Comparison of ENCODE assay signal across 11 cellular contexts in the genomic region with DNA sequence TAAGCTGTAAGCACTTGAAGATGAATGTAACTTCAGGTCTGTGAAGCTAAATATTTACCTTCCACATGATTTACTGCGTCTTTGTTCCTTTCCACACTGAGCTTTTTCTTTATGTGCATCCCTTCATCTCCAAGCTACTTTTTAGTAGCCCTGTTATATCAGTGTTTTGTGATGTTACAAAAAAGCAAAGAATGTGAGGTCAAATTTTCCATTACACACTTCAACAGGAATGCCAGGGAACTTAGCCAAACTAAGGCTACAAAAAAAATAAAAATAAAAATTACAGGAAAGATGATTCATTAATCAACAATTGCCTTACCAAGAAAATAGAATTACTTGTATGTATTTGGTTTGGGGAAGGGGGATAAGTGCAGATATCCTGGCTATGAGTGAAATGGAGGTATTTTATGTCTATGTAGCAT.
A peak's percentile ranks its signal among the peaks of the same experiment; 100 is the strongest.
DNase-seq lines count a peak whose midpoint lies in the region; ATAC-seq and TF ChIP-seq lines count a peak whose summit lies in the region.
"Had no signal": no experiment of that assay in that cellular context is flagged by ENCODE, and none has a peak within 500 bp of the region (broad histone marks: within the 10 kb centered on the region; RNA-seq: fewer than 3 reads in every experiment).

No MANE protein-coding gene starts in this region.

- no peak for ATAC-seq in GM19395 (IDR thresholded peaks at IDR 0.05; ENCODE audit: unreplicated experiment)
- no peak for ATAC-seq in stimulated activated effector memory CD8-positive, alpha-beta T cell treated with anti-CD3 and anti-CD28 coated beads, Interleukin-12 subunit alpha, Interleukin-12 subunit beta, amount 100 ng/mL, for 72 hours
- ATAC-seq: activated CD4-positive, alpha-beta T cell treated with anti-CD3 and anti-CD28 coated beads for 36 hours had no signal

- H3K9ac ChIP-seq in muscle layer of colon (ENCODE audit: low read length), result peak overlapping the region; percentile 12

- H3K4me3 ChIP-seq in A673 (ENCODE audit: low read depth, low read length, poor library complexity, severe bottlenecking), result no peak overlapping the region
- peak overlapping the region in 1 of 2 donors; percentile 19 for H3K4me3 ChIP-seq in muscle layer of colon (ENCODE audit: low read depth in 1 of 2, low read length in 2 of 2)

- H3K4me3 Mint-ChIP-seq in activated naive CD4-positive, alpha-beta T cell treated with anti-CD3 and anti-CD28 coated beads for 36 hours, result no peak overlapping the region
- H3K4me3 Mint-ChIP-seq in stimulated activated effector memory CD8-positive, alpha-beta T cell treated with anti-CD3 and anti-CD28 coated beads, Interleukin-12 subunit alpha, Interleukin-12 subunit beta, amount 100 ng/mL, for 72 hours, result no peak overlapping the region
- H3K4me3 Mint-ChIP-seq: activated CD4-positive, alpha-beta T cell treated with anti-CD3 and anti-CD28 coated beads for 36 hours; CD8-positive, alpha-beta memory T cell had no signal

- no peak overlapping the region for H3K27ac Mint-ChIP-seq in activated naive CD4-positive, alpha-beta T cell treated with anti-CD3 and anti-CD28 coated beads for 36 hours
- no peak overlapping the region for H3K27ac Mint-ChIP-seq in stimulated activated effector memory CD8-positive, alpha-beta T cell treated with anti-CD3 and anti-CD28 coated beads, Interleukin-12 subunit alpha, Interleukin-12 subunit beta, amount 100 ng/mL, for 72 hours
- H3K27ac Mint-ChIP-seq: activated CD4-positive, alpha-beta T cell treated with anti-CD3 and anti-CD28 coated beads for 36 hours had no signal

- no peaks in the 10 kb centered on the region for H3K9me3 Mint-ChIP-seq in activated naive CD4-positive, alpha-beta T cell treated with anti-CD3 and anti-CD28 coated beads for 36 hours
- no peaks in the 10 kb centered on the region for H3K9me3 Mint-ChIP-seq in stimulated activated effector memory CD8-positive, alpha-beta T cell treated with anti-CD3 and anti-CD28 coated beads, Interleukin-12 subunit alpha, Interleukin-12 subunit beta, amount 100 ng/mL, for 72 hours
- H3K9me3 Mint-ChIP-seq: CD8-positive, alpha-beta memory T cell had no signal

- peaks cover 3% of the 10 kb centered on the region for H3K4me1 Mint-ChIP-seq in activated naive CD4-positive, alpha-beta T cell treated with anti-CD3 and anti-CD28 coated beads for 36 hours (ENCODE audit: low read depth)
- peaks cover under 1% of the 10 kb centered on the region for H3K4me1 Mint-ChIP-seq in stimulated activated effector memory CD8-positive, alpha-beta T cell treated with anti-CD3 and anti-CD28 coated beads, Interleukin-12 subunit alpha, Interleukin-12 subunit beta, amount 100 ng/mL, for 72 hours
- H3K4me1 Mint-ChIP-seq: activated CD4-positive, alpha-beta T cell treated with anti-CD3 and anti-CD28 coated beads for 36 hours had no signal

- no peaks in the 10 kb centered on the region for H3K27me3 Mint-ChIP-seq in activated naive CD4-positive, alpha-beta T cell treated with anti-CD3 and anti-CD28 coated beads for 36 hours (ENCODE audit: low read depth)
- H3K27me3 Mint-ChIP-seq: activated CD4-positive, alpha-beta T cell treated with anti-CD3 and anti-CD28 coated beads for 36 hours; CD8-positive, alpha-beta memory T cell had no signal

- TF ChIP-seq CTCF in A673 (conservative IDR thresholded peaks at IDR 0.05; ENCODE audit: low read depth, low read length), result no peak

- H3K4me1 ChIP-seq in A673 (ENCODE audit: insufficient read depth, low read length, poor library complexity, severe bottlenecking) (peaks cover 4% of the 10 kb centered on the region), muscle layer of colon (ENCODE audit: insufficient read depth, low read length) (peaks cover 43% of the 10 kb centered on the region)

- H3K9me3 ChIP-seq in A673 (ENCODE audit: low read depth, low read length, poor library complexity, severe bottlenecking), result no peaks in the 10 kb centered on the region
- H3K9me3 ChIP-seq in muscle layer of colon (ENCODE audit: low read length), result no peaks in the 10 kb centered on the region

- H3K36me3 ChIP-seq in A673 (ENCODE audit: insufficient read depth, low read length, poor library complexity, severe bottlenecking) (no peaks in the 10 kb centered on the region), muscle layer of colon (ENCODE audit: insufficient read depth, low read length) (no peaks in the 10 kb centered on the region)

- BruUV-seq in A673 (replicated peaks; lab: Mats Ljungman, UMichigan), result no TSS peak

- H3K27me3 ChIP-seq in A673 (replicated peaks; ENCODE audit: insufficient read depth, low read depth, low read length, poor library complexity) (no peaks in the 10 kb centered on the region), muscle layer of colon (ENCODE audit: control insufficient read depth in 1 of 2, insufficient read depth in 2 of 2, low read length in 2 of 2) (no peaks in the 10 kb centered on the region)

- H3K36me3 Mint-ChIP-seq in activated naive CD4-positive, alpha-beta T cell treated with anti-CD3 and anti-CD28 coated beads for 36 hours (ENCODE audit: low read depth), result no peaks in the 10 kb centered on the region
- H3K36me3 Mint-ChIP-seq in stimulated activated effector memory CD8-positive, alpha-beta T cell treated with anti-CD3 and anti-CD28 coated beads, Interleukin-12 subunit alpha, Interleukin-12 subunit beta, amount 100 ng/mL, for 72 hours, result no peaks in the 10 kb centered on the region

- CTCF ChIA-PET in A673 (lab: Charles Lee), result no interaction called here
- CTCF ChIA-PET in activated naive CD4-positive, alpha-beta T cell treated with anti-CD3 and anti-CD28 coated beads for 36 hours (lab: Charles Lee), result interaction anchor here (1.8 kb wide), 1 partner anchor 210 kb away, joined by 7 read pairs; no protein-coding TSS in a partner anchor

- H3K27ac ChIP-seq in A673 (ENCODE audit: low read depth, low read length, poor library complexity, severe bottlenecking) (no peak overlapping the region), epithelial cell of prostate (peak overlapping the region; percentile 98), muscle layer of colon (ENCODE audit: low read depth, low read length) (peak overlapping the region; percentile 77)

- DNase-seq in A673 (ENCODE audit: low spot score) (peak; percentile 58), NCI-H446 treated with DMSO at 0.1 percent for 48 hours (lab: John Stamatoyannopoulos, UW) (peak; percentile 36), epithelial cell of prostate (ENCODE audit: low read depth, low spot score) (no peak), activated gamma-delta T cell treated with Interleukin-2 at 50 U/mL for 16 hours (no peak)
- DNase-seq in activated naive CD4-positive, alpha-beta T cell treated with anti-CD3 and anti-CD28 coated beads for 36 hours, result no peak
- no peak for DNase-seq in stimulated activated effector memory CD8-positive, alpha-beta T cell treated with anti-CD3 and anti-CD28 coated beads, Interleukin-12 subunit alpha, Interleukin-12 subunit beta, amount 100 ng/mL, for 72 hours (ENCODE audit: low spot score in 2 of 2)
- DNase-seq: activated CD4-positive, alpha-beta T cell treated with anti-CD3 and anti-CD28 coated beads for 36 hours; CD8-positive, alpha-beta memory T cell; KG1 had no signal

- POLR2A ChIA-PET in A673 (lab: Charles Lee; ENCODE audit: low non-redundant PET), result interaction anchor here (0.6 kb wide), 1 partner anchor 181 kb away, joined by 3 read pairs; no protein-coding TSS in a partner anchor

- intact Hi-C loops in A673 (cut with micrococcal nuclease; ENCODE audit: unreplicated experiment), result no loop called here
- intact Hi-C loops in activated naive CD4-positive, alpha-beta T cell treated with anti-CD3 and anti-CD28 coated beads for 36 hours (cut with micrococcal nuclease), result no loop called here

Comparison
In these comparisons a context has a peak if more than half of its experiments do, and no peak if none do; other contexts are left out.
1. DNase-seq: peak in A673 (single experiment) and NCI-H446 treated with DMSO at 0.1 percent for 48 hours (single experiment); none in epithelial cell of prostate (single experiment), activated naive CD4-positive, alpha-beta T cell treated with anti-CD3 and anti-CD28 coated beads for 36 hours (single experiment), stimulated activated effector memory CD8-positive, alpha-beta T cell treated with anti-CD3 and anti-CD28 coated beads, Interleukin-12 subunit alpha, Interleukin-12 subunit beta, amount 100 ng/mL, for 72 hours (0 of 2) and activated gamma-delta T cell treated with Interleukin-2 at 50 U/mL for 16 hours (single experiment).